33 cellular contexts compared by ENCODE assay signal in genomic region chr16:30850246-30850645, GRCh38.
"Had no signal": no experiment of that assay in that cellular context is flagged by ENCODE, and none has a peak within 500 bp of the region (broad histone marks: within the 10 kb centered on the region; RNA-seq: fewer than 3 reads in every experiment).

No MANE protein-coding gene starts in this region.

- H3K9me3 ChIP-seq: adrenal gland, ascending aorta, body of pancreas, breast epithelium had no signal

- ATAC-seq: activated naive CD8-positive, alpha-beta T cell treated with anti-CD3 and anti-CD28 coated beads, Interleukin-2, amount 50 U/mL, for 24 hours; activated T-cell treated with anti-CD3 and anti-CD28 coated beads, Interleukin-2, amount 50 U/mL, for 4 hours; activated T-cell treated with anti-CD3 and anti-CD28 coated beads, Interleukin-2, amount 50 U/mL, for 72 hours; activated T-helper 17 cell treated with anti-CD3 and anti-CD28 coated beads, Interleukin-2, amount 50 U/mL, for 72 hours; body of pancreas had no signal

- H3K4me1 ChIP-seq: breast epithelium had no signal

- H3K27me3 ChIP-seq: adrenal gland, ascending aorta, body of pancreas, brain microvascular endothelial cell, breast epithelium, cardiac muscle cell had no signal

- H3K36me3 ChIP-seq: adrenal gland, ascending aorta, brain microvascular endothelial cell, breast epithelium, cardiac muscle cell had no signal

- DNase-seq: activated effector memory CD4-positive, alpha-beta T cell treated with anti-CD3 and anti-CD28 coated beads, Interleukin-2, amount 50 U/mL, for 16 hours; activated effector memory CD4-positive, alpha-beta T cell treated with Interleukin-2 at 50 U/mL for 16 hours; activated gamma-delta T cell; activated gamma-delta T cell treated with Interleukin-2 at 50 U/mL for 16 hours; activated naive CD4-positive, alpha-beta T cell; activated naive CD4-positive, alpha-beta T cell treated with anti-CD3 and anti-CD28 coated beads for 36 hours; activated naive CD4-positive, alpha-beta T cell treated with anti-CD3 and anti-CD28 coated beads, Interleukin-2, amount 10 ng/mL, durations not matched to agents 7 days and 5 days; activated naive CD4-positive, alpha-beta T cell treated with anti-CD3 and anti-CD28 coated beads, Interleukin-2, amount 50 U/mL, for 16 hours; activated naive CD4-positive, alpha-beta T cell treated with Interleukin-2 at 50 U/mL for 16 hours; activated naive CD8-positive, alpha-beta T cell treated with anti-CD3 and anti-CD28 coated beads for 36 hours; activated naive CD8-positive, alpha-beta T cell treated with anti-CD3 and anti-CD28 coated beads, Interleukin-2, amount 10 ng/mL, durations not matched to agents 7 days and 5 days; activated naive CD8-positive, alpha-beta T cell treated with anti-CD3 and anti-CD28 coated beads, Interleukin-2, amount 50 U/mL, for 24 hours; activated T-cell treated with anti-CD3 and anti-CD28 coated beads for 4 hours; activated T-cell treated with anti-CD3 and anti-CD28 coated beads, Interleukin-2, amount 50 U/mL, for 1 hour; activated T-cell treated with anti-CD3 and anti-CD28 coated beads, Interleukin-2, amount 50 U/mL, for 24 hours; activated T-cell treated with anti-CD3 and anti-CD28 coated beads, Interleukin-2, amount 50 U/mL, for 4 hours; activated T-cell treated with anti-CD3 and anti-CD28 coated beads, Interleukin-2, amount 50 U/mL, for 48 hours; activated T-cell treated with anti-CD3 and anti-CD28 coated beads, Interleukin-2, amount 50 U/mL, for 72 hours; adrenal gland; amniotic stem cell; amygdala; anterior cingulate cortex; aorta; body of pancreas; brain microvascular endothelial cell; caudate nucleus; central memory CD4-positive, alpha-beta T cell; cerebellar nuclear complex had no signal

- FAIRE-seq: astrocyte had no signal

- H3K4me3 ChIP-seq: adrenal gland, ascending aorta, body of pancreas, breast epithelium, cardiac muscle cell had no signal

- H3K27ac ChIP-seq: adrenal gland, ascending aorta, body of pancreas, brain microvascular endothelial cell, breast epithelium, cardiac muscle cell had no signal
